8 cellular contexts compared by ENCODE assay signal in genomic region chrX:47143894-47144625, GRCh38. TPM values are rescaled to one million over a fixed set of nuclear protein-coding genes. Genes with fewer than 3 reads are reported as not detected.
DNase-seq lines count a peak whose midpoint lies in the region; ATAC-seq and TF ChIP-seq lines count a peak whose summit lies in the region.

No MANE protein-coding gene starts in this region.

- TF ChIP-seq CTCF in AG04450 (IDR thresholded peaks at IDR 0.05; ENCODE audit: low read depth, low read length), result no peak
- TF ChIP-seq CTCF in GM12865 (IDR thresholded peaks at IDR 0.05; ENCODE audit: insufficient read depth, low read depth, low read length, missing control alignments), result no peak
- no peak for TF ChIP-seq CTCF in Peyer's patch (IDR thresholded peaks at IDR 0.05)
- no peak for TF ChIP-seq CTCF in left lung (IDR thresholded peaks at IDR 0.05)

- ATAC-seq in HG03045 (IDR thresholded peaks at IDR 0.05; ENCODE audit: unreplicated experiment), result peak; percentile 4
- ATAC-seq in left lung, result peak; percentile 40
- ATAC-seq in stimulated activated naive CD8-positive, alpha-beta T cell treated with anti-CD3 and anti-CD28 coated beads, Interleukin-15, Interleukin-2, amounts not matched to agents 100 U/mL and 50 U/mL, for 24 hours, result no peak

- peak overlapping the region; percentile 70 for H3K4me3 ChIP-seq in AG04450 (ENCODE audit: low read depth, low read length)
- H3K4me3 ChIP-seq in GM12865 (ENCODE audit: low read depth, low read length), result peak overlapping the region; percentile 85
- H3K4me3 ChIP-seq in Peyer's patch, result peak overlapping the region; percentile 61 to 77 (median 74)
- peak overlapping the region; percentile 45 to 56 for H3K4me3 ChIP-seq in left lung

- H3K36me3 ChIP-seq in Peyer's patch, result no peaks in the 10 kb centered on the region
- peaks cover 0 to 16% of the 10 kb centered on the region in 2 donors for H3K36me3 ChIP-seq in left lung

- CTCF ChIA-PET in AG04450 (lab: Charles Lee), result interaction anchor here (1.0 to 1.3 kb wide), 6 partner anchors 9 to 361 kb away, joined by 3 to 16 read pairs (median 4); no protein-coding TSS in a partner anchor

- POLR2A ChIA-PET in AG04450 (lab: Yijun Ruan, JAX), result interaction anchor here (1.0 to 1.2 kb wide), 2 partner anchors 8 to 15 kb away, joined by 5 to 13 read pairs; no protein-coding TSS in a partner anchor

- H3K9me3 ChIP-seq in AG04450 (ENCODE audit: control insufficient read depth, insufficient read depth, low read length) (no peaks in the 10 kb centered on the region), Peyer's patch (no peaks in the 10 kb centered on the region), left lung (no peaks in the 10 kb centered on the region)

- no peak for DNase-seq in AG04450 (ENCODE audit: low read depth, low spot score)
- DNase-seq in GM12865 (ENCODE audit: low read depth), result peak; percentile 61
- DNase-seq in Peyer's patch, result peak; percentile 31 to 76 (median 60)
- no peak for DNase-seq in left lung
- peak; percentile 26 for DNase-seq in stimulated activated naive CD8-positive, alpha-beta T cell treated with anti-CD3 and anti-CD28 coated beads, Interleukin-15, Interleukin-2, amounts not matched to agents 100 U/mL and 50 U/mL, for 24 hours
- DNase-seq in NCI-H2029 (lab: John Stamatoyannopoulos, UW), result no peak

- intact Hi-C loops in left lung (cut with DNase I), result no loop called here

- H3K27me3 ChIP-seq in AG04450 (ENCODE audit: control insufficient read depth, insufficient read depth, low read length), result no peaks in the 10 kb centered on the region
- no peaks in the 10 kb centered on the region for H3K27me3 ChIP-seq in Peyer's patch
- peaks cover 0 to 7% of the 10 kb centered on the region in 2 donors for H3K27me3 ChIP-seq in left lung

- H3K4me1 ChIP-seq in Peyer's patch (peaks cover 0 to 15% (median 3%) of the 10 kb centered on the region in 4 donors), left lung (peaks cover 0 to 27% of the 10 kb centered on the region in 2 donors)

- TF ChIP-seq POLR2A in Peyer's patch (IDR thresholded peaks at IDR 0.05), result no peak

- H3K27ac ChIP-seq in AG04450 (ENCODE audit: low read depth, low read length) (no peak overlapping the region), Peyer's patch (peak overlapping the region; percentile 88 to 97 (median 96)), cingulate gyrus (ENCODE audit: low read depth, low read length) (peak overlapping the region; percentile 94), left lung (peak overlapping the region; percentile 93 to 95)

RNA-seq across cellular contexts. Expression of gene NDUFB11, which starts 0.4 kb away (rescaled TPM):
- 51.1 and 56.5 TPM in 2 replicates for polyA plus RNA-seq in AG04450 (2011; rRNA removed)
- polyA minus RNA-seq in AG04450 (2011; rRNA and poly(A)+ RNA removed), result 56.7 and 60.2 TPM in 2 replicates
- total RNA-seq in Peyer's patch (10 to 100 TPM; 42.6 to 60.2 (median 53.5) TPM), left lung (10 to 100 TPM; 58.5 to 80.4 TPM)

RNA-seq across cellular contexts. Expression of gene RBM10, which starts 1.0 kb away (rescaled TPM):
- polyA plus RNA-seq in AG04450 (2011; rRNA removed), result 19.6 and 23.1 TPM in 2 replicates
- 29.3 and 37.0 TPM in 2 replicates for polyA minus RNA-seq in AG04450 (2011; rRNA and poly(A)+ RNA removed)
- total RNA-seq in Peyer's patch (10 to 100 TPM; 24.9 to 47.0 (median 35.3) TPM), left lung (10 to 100 TPM; 31.6 to 32.2 TPM)

RNA-seq across cellular contexts. Expression of gene UBA1, which starts 49.6 kb away (rescaled TPM):
- 196 and 241 TPM in 2 replicates for polyA plus RNA-seq in AG04450 (2011; rRNA removed)
- 259 and 332 TPM in 2 replicates for polyA minus RNA-seq in AG04450 (2011; rRNA and poly(A)+ RNA removed)
- total RNA-seq in Peyer's patch, result 100 to 1,000 TPM; 114 to 203 (median 146) TPM
- total RNA-seq in left lung, result 100 to 1,000 TPM; 202 to 248 TPM

Comparison
In these comparisons a context has a peak if more than half of its experiments do, and no peak if none do; other contexts are left out.
1. DNase-seq: peak in GM12865 (single experiment), Peyer's patch (3 of 3) and stimulated activated naive CD8-positive, alpha-beta T cell treated with anti-CD3 and anti-CD28 coated beads, Interleukin-15, Interleukin-2, amounts not matched to agents 100 U/mL and 50 U/mL, for 24 hours (single experiment); none in AG04450 (single experiment), left lung (0 of 2) and NCI-H2029 (single experiment).
2. Peak in every context shown above with its lines, with median percentiles within 50 percentile points of each other: H3K4me3 ChIP-seq.